8 cellular contexts compared by ENCODE assay signal in genomic region chr5:150217874-150218692, GRCh38. TPM values are rescaled to one million over a fixed set of nuclear protein-coding genes. Genes with fewer than 3 reads are reported as not detected.
DNase-seq lines count a peak whose midpoint lies in the region; ATAC-seq and TF ChIP-seq lines count a peak whose summit lies in the region.

No MANE protein-coding gene starts in this region.

- H3K4me3 ChIP-seq in SU-DHL-6 (ENCODE audit: insufficient read depth, low read length, poor library complexity, severe bottlenecking), result no peak overlapping the region

- H4K20me1 ChIP-seq in SU-DHL-6 (ENCODE audit: low read depth, low read length), result no peaks in the 10 kb centered on the region

- H3F3A ChIP-seq in SU-DHL-6 (ENCODE audit: insufficient read depth), result no peaks in the 10 kb centered on the region

- no peaks in the 10 kb centered on the region for H3K36me3 Mint-ChIP-seq in activated naive CD8-positive, alpha-beta T cell treated with anti-CD3 and anti-CD28 coated beads, Interleukin-2, amount 10 ng/mL, durations not matched to agents 7 days and 5 days

- no peaks in the 10 kb centered on the region for H3K4me1 Mint-ChIP-seq in activated naive CD8-positive, alpha-beta T cell treated with anti-CD3 and anti-CD28 coated beads, Interleukin-2, amount 10 ng/mL, durations not matched to agents 7 days and 5 days

- H3K9ac ChIP-seq in SU-DHL-6 (ENCODE audit: low read length), result no peak overlapping the region

- H3K4me3 Mint-ChIP-seq in activated naive CD8-positive, alpha-beta T cell treated with anti-CD3 and anti-CD28 coated beads, Interleukin-2, amount 10 ng/mL, durations not matched to agents 7 days and 5 days, result no peak overlapping the region

- no peaks in the 10 kb centered on the region for H3K79me2 ChIP-seq in SU-DHL-6 (ENCODE audit: insufficient read depth, low read length)

- H2AFZ ChIP-seq in SU-DHL-6 (ENCODE audit: low read depth, low read length, severe bottlenecking), result no peak overlapping the region

- no peaks in the 10 kb centered on the region for H3K27me3 ChIP-seq in SU-DHL-6 (ENCODE audit: low read length)

- TF ChIP-seq CTCF in GM10266 (IDR thresholded peaks at IDR 0.05; ENCODE audit: control insufficient read depth, insufficient read depth, low read depth, missing control alignments) (peak; percentile 87), SU-DHL-6 (IDR thresholded peaks at IDR 0.05; ENCODE audit: insufficient read depth, low read length, poor library complexity, severe bottlenecking) (peak; percentile 88)

- DNase-seq in GM10266 (ENCODE audit: extremely low spot score), result peak; percentile 87
- peak; percentile 30 for DNase-seq in NCI-H1417 treated with DMSO at 0.1 percent for 48 hours (lab: John Stamatoyannopoulos, UW)
- DNase-seq in activated naive CD8-positive, alpha-beta T cell treated with anti-CD3 and anti-CD28 coated beads, Interleukin-2, amount 10 ng/mL, durations not matched to agents 7 days and 5 days, result peak; percentile 84
- DNase-seq in cardiac septum (ENCODE audit: low spot score), result peak; percentile 87
- DNase-seq in putamen (ENCODE audit: low spot score), result peak; percentile 76
- no peak for DNase-seq in GF-D8 (lab: John Stamatoyannopoulos, UW)

- no peak overlapping the region for H3K27ac ChIP-seq in SU-DHL-6 (ENCODE audit: low read depth, low read length)

- POLR2A ChIA-PET in activated naive CD8-positive, alpha-beta T cell treated with anti-CD3 and anti-CD28 coated beads, Interleukin-2, amount 10 ng/mL, durations not matched to agents 7 days and 5 days (lab: Charles Lee), result interaction anchor here (0.9 kb wide), 1 partner anchor 11 kb away, joined by 3 read pairs; no protein-coding TSS in a partner anchor

- H3K4me2 ChIP-seq in SU-DHL-6 (ENCODE audit: low read depth, low read length, poor library complexity, severe bottlenecking), result no peak overlapping the region

- no peaks in the 10 kb centered on the region for H3K36me3 ChIP-seq in SU-DHL-6 (ENCODE audit: low read length)

- H3K9me2 ChIP-seq in SU-DHL-6 (replicated peaks; ENCODE audit: insufficient read depth, low read length), result no peaks in the 10 kb centered on the region

- no peak overlapping the region for H3K27ac Mint-ChIP-seq in activated naive CD8-positive, alpha-beta T cell treated with anti-CD3 and anti-CD28 coated beads, Interleukin-2, amount 10 ng/mL, durations not matched to agents 7 days and 5 days

- H3K9me3 ChIP-seq in SU-DHL-6 (ENCODE audit: insufficient read depth, low read length), result no peaks in the 10 kb centered on the region

- peaks cover 23% of the 10 kb centered on the region for H3K27me3 Mint-ChIP-seq in activated naive CD8-positive, alpha-beta T cell treated with anti-CD3 and anti-CD28 coated beads, Interleukin-2, amount 10 ng/mL, durations not matched to agents 7 days and 5 days

- intact Hi-C loops in cardiac septum (cut with DNase I), result loop anchor here (1.0 to 2.0 kb wide), 3 partner anchors 57 to 193 kb away; no protein-coding TSS in a partner anchor

- ATAC-seq in HG02610 (IDR thresholded peaks at IDR 0.05; ENCODE audit: unreplicated experiment), result peak; percentile 78
- peak; percentile 95 for ATAC-seq in activated naive CD8-positive, alpha-beta T cell treated with anti-CD3 and anti-CD28 coated beads, Interleukin-2, amount 10 ng/mL, durations not matched to agents 7 days and 5 days (ENCODE audit: low read depth)

- no peaks in the 10 kb centered on the region for H3K9me3 Mint-ChIP-seq in activated naive CD8-positive, alpha-beta T cell treated with anti-CD3 and anti-CD28 coated beads, Interleukin-2, amount 10 ng/mL, durations not matched to agents 7 days and 5 days

RNA-seq across cellular contexts. Expression of gene SLC6A7, which starts 28.2 kb away (rescaled TPM):
- not detected for total RNA-seq in activated naive CD8-positive, alpha-beta T cell treated with anti-CD3 and anti-CD28 coated beads, Interleukin-2, amount 10 ng/mL, durations not matched to agents 7 days and 5 days
- total RNA-seq in cardiac septum, result not detected

RNA-seq across cellular contexts. Expression of gene CDX1, which starts 51.5 kb away (rescaled TPM):
- not detected for total RNA-seq in activated naive CD8-positive, alpha-beta T cell treated with anti-CD3 and anti-CD28 coated beads, Interleukin-2, amount 10 ng/mL, durations not matched to agents 7 days and 5 days
- total RNA-seq in cardiac septum, result 0.16 TPM
